Comparison of ENCODE assay signal across 17 cellular contexts in genomic region chr15:67307889-67308597, GRCh38.
"Had no signal": no experiment of that assay in that cellular context is flagged by ENCODE, and none has a peak within 500 bp of the region (broad histone marks: within the 10 kb centered on the region; RNA-seq: fewer than 3 reads in every experiment).

No MANE protein-coding gene starts in this region.

- H3K27ac ChIP-seq: foreskin keratinocyte, pancreas, thoracic aorta had no signal

- DNase-seq: activated CD4-positive, alpha-beta T cell treated with anti-CD3 and anti-CD28 coated beads, Interleukin-2, amount 10 ng/mL, durations not matched to agents 24 days and 14 days; activated naive CD4-positive, alpha-beta T cell; head of caudate nucleus; nephron progenitor cell; pancreas; stimulated activated CD4-positive, alpha-beta T cell treated with anti-CD3 and anti-CD28 coated beads, Interleukin-4, amount 100 ng/mL, for 4 hours; stimulated activated naive CD8-positive, alpha-beta T cell treated with anti-CD3 and anti-CD28 coated beads, Interleukin-15, amount 100 ng/mL, for 72 hours; T1000 had no signal

- H3K4me3 ChIP-seq: pancreas, thoracic aorta had no signal

- FAIRE-seq: astrocyte, endometrium, islet of Langerhans, pancreas, urothelium cell line had no signal

- H3K9me3 Mint-ChIP-seq: activated CD4-positive, alpha-beta T cell treated with anti-CD3 and anti-CD28 coated beads, Interleukin-2, amount 10 ng/mL, durations not matched to agents 24 days and 14 days; activated T-helper 1 cell treated with anti-CD3 and anti-CD28 coated beads, Interleukin-12 subunit alpha, Interleukin-12 subunit beta, Interleukin-2, Interleukin-4 antibody, amounts not matched to agents 30 ng/mL and 10 ng/mL and 1 ng/mL, durations not matched to agents 14 hours and 24 hours and 36 hours; nephron progenitor cell; stimulated activated naive CD8-positive, alpha-beta T cell treated with anti-CD3 and anti-CD28 coated beads, Interleukin-15, amount 100 ng/mL, for 72 hours had no signal

- ATAC-seq: esophagus mucosa, foreskin keratinocyte, left lobe of liver, pancreas had no signal

- H3K9me3 ChIP-seq: pancreas, thoracic aorta had no signal

- H3K4me1 Mint-ChIP-seq: nephron progenitor cell had no signal

- H3K4me3 Mint-ChIP-seq: activated CD4-positive, alpha-beta T cell treated with anti-CD3 and anti-CD28 coated beads, Interleukin-2, amount 10 ng/mL, durations not matched to agents 24 days and 14 days; activated T-helper 1 cell treated with anti-CD3 and anti-CD28 coated beads, Interleukin-12 subunit alpha, Interleukin-12 subunit beta, Interleukin-2, Interleukin-4 antibody, amounts not matched to agents 30 ng/mL and 10 ng/mL and 1 ng/mL, durations not matched to agents 14 hours and 24 hours and 36 hours; nephron progenitor cell had no signal

- H3K27me3 ChIP-seq: foreskin keratinocyte, pancreas had no signal

- H3K36me3 ChIP-seq: pancreas, thoracic aorta had no signal

- H3K4me1 ChIP-seq: foreskin keratinocyte, pancreas had no signal

- H3K27me3 Mint-ChIP-seq: stimulated activated naive CD8-positive, alpha-beta T cell treated with anti-CD3 and anti-CD28 coated beads, Interleukin-15, amount 100 ng/mL, for 72 hours had no signal

- H3K27ac Mint-ChIP-seq: activated CD4-positive, alpha-beta T cell treated with anti-CD3 and anti-CD28 coated beads, Interleukin-2, amount 10 ng/mL, durations not matched to agents 24 days and 14 days; activated T-helper 1 cell treated with anti-CD3 and anti-CD28 coated beads, Interleukin-12 subunit alpha, Interleukin-12 subunit beta, Interleukin-2, Interleukin-4 antibody, amounts not matched to agents 30 ng/mL and 10 ng/mL and 1 ng/mL, durations not matched to agents 14 hours and 24 hours and 36 hours; nephron progenitor cell had no signal
